1 cellular context compared by ENCODE assay signal in the genomic region with DNA sequence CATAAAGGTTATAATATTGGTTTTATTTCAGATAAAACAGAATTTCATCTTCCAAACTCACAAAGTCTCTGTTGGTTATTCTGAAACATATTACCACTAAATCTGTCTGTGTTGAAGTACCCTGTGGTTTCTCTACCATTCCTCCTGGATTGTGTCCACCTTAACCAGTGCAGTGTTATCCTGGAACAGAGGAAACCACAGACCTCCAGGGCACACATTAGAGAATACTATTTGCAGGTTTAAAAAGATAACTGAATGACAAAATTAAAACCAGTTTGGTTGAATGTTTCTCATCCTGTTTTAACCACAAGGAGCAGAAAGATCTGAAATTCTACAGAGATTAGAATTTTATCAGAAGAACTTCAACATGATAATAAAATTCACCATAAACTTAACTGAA.
TF ChIP-seq lines count a peak whose summit lies in the region.

No MANE protein-coding gene starts in this region.

TF ChIP-seq in WTC11, 78 proteins besides CTCF, POLR2A, EP300 and RAD21 (continued from another document):
- TF ChIP-seq ZNF423 (CRISPR knock-in tag; IDR thresholded peaks at IDR 0.05) (no peak), ATF1 (CRISPR knock-in tag; IDR thresholded peaks at IDR 0.05) (no peak), HMGA2 (CRISPR knock-in tag; IDR thresholded peaks at IDR 0.05) (no peak), CREM (CRISPR knock-in tag; IDR thresholded peaks at IDR 0.05) (no peak), TP53 (CRISPR knock-in tag; IDR thresholded peaks at IDR 0.05) (no peak)
- TF ChIP-seq, protein P1, sequence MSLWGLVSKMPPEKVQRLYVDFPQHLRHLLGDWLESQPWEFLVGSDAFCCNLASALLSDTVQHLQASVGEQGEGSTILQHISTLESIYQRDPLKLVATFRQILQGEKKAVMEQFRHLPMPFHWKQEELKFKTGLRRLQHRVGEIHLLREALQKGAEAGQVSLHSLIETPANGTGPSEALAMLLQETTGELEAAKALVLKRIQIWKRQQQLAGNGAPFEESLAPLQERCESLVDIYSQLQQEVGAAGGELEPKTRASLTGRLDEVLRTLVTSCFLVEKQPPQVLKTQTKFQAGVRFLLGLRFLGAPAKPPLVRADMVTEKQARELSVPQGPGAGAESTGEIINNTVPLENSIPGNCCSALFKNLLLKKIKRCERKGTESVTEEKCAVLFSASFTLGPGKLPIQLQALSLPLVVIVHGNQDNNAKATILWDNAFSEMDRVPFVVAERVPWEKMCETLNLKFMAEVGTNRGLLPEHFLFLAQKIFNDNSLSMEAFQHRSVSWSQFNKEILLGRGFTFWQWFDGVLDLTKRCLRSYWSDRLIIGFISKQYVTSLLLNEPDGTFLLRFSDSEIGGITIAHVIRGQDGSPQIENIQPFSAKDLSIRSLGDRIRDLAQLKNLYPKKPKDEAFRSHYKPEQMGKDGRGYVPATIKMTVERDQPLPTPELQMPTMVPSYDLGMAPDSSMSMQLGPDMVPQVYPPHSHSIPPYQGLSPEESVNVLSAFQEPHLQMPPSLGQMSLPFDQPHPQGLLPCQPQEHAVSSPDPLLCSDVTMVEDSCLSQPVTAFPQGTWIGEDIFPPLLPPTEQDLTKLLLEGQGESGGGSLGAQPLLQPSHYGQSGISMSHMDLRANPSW (CRISPR knock-in tag; conservative IDR thresholded peaks at IDR 0.05; ENCODE audit: low read depth), result no peak
